Comparison of ENCODE assay signal across 8 cellular contexts in the genomic region with DNA sequence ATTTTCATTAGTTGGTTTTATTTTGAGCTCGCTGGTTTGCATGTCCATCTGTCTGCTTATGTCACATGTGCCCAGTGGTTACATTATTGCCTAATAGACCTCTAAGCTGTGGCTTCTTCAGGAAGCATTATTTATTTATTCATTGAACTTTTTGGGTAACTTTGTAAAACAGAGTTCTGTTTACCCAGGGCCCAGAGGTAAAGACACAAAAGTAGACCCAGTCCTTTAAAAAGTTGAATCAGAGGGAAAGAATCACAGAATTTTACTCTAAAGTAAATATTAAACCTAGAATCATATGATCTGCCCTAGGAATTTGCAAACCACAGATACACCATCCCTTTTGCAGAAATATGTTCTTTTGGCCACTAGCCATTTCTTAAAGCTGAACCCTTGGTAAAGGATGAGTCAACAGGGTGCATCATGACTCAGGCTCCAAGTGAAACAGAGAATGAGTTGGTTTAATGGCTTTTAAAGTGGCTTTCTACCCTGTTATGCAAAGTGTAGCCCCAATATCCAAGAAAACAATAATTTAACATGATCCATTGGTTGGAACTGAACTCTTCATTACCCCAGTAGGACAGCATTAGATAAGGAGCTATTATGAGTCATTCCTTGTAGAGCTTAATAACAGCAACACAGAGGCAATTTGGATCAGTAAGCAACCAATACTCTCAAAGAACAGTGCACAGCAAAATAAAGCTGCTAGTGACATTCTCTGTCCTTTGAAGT.
DNase-seq lines count a peak whose midpoint lies in the region; ATAC-seq and TF ChIP-seq lines count a peak whose summit lies in the region.

No MANE protein-coding gene starts in this region.

- H3K9me3 Mint-ChIP-seq in activated T-helper 2 cell treated with anti-CD3 and anti-CD28 coated beads, Interferon-gamma antibody, Interleukin-2, Interleukin-4, amounts not matched to agents 10 μg/mL and 5 μg/mL and 100 μg/mL, durations not matched to agents 14 hours and 24 hours and 36 hours, result no peaks in the 10 kb centered on the region
- H3K9me3 Mint-ChIP-seq in nephron progenitor cell, result no peaks in the 10 kb centered on the region

- ATAC-seq in HG02938 (IDR thresholded peaks at IDR 0.05; ENCODE audit: unreplicated experiment) (peak; percentile 75), RWPE2 (ENCODE audit: low read depth) (peak; percentile 96), left lung (peak; percentile 82), HG02840 (IDR thresholded peaks at IDR 0.05; ENCODE audit: low FRiP score, unreplicated experiment) (no peak)

- no peaks in the 10 kb centered on the region for H3K27me3 Mint-ChIP-seq in activated T-helper 2 cell treated with anti-CD3 and anti-CD28 coated beads, Interferon-gamma antibody, Interleukin-2, Interleukin-4, amounts not matched to agents 10 μg/mL and 5 μg/mL and 100 μg/mL, durations not matched to agents 14 hours and 24 hours and 36 hours (ENCODE audit: low read depth)
- H3K27me3 Mint-ChIP-seq in nephron progenitor cell (ENCODE audit: low read depth, poor library complexity), result peaks cover 4% of the 10 kb centered on the region

- peak; percentile 38 for DNase-seq in DMS53 treated with DMSO at 0.1 percent for 48 hours (lab: John Stamatoyannopoulos, UW; ENCODE audit: unreplicated experiment)
- peak; percentile 52 for DNase-seq in RWPE2 (ENCODE audit: low spot score)
- DNase-seq in left lung, result no peak
- no peak for DNase-seq in activated T-helper 2 cell treated with anti-CD3 and anti-CD28 coated beads, Interferon-gamma antibody, Interleukin-2, Interleukin-4, amounts not matched to agents 10 μg/mL and 5 μg/mL and 100 μg/mL, durations not matched to agents 14 hours and 24 hours and 36 hours (ENCODE audit: low spot score)
- no peak for DNase-seq in nephron progenitor cell
- no peak for DNase-seq in activated T-cell treated with anti-CD3 and anti-CD28 coated beads, Interleukin-2, amount 50 U/mL, for 1 hour

- H3K36me3 ChIP-seq in RWPE2 (ENCODE audit: low read depth), result no peaks in the 10 kb centered on the region
- H3K36me3 ChIP-seq in left lung, result no peaks in the 10 kb centered on the region

- TF ChIP-seq CTCF in RWPE2 (IDR thresholded peaks at IDR 0.05; ENCODE audit: poor library complexity, severe bottlenecking) (no peak), left lung (IDR thresholded peaks at IDR 0.05) (no peak), nephron progenitor cell (IDR thresholded peaks at IDR 0.05) (no peak)

- H3K9me3 ChIP-seq in RWPE2 (ENCODE audit: severe bottlenecking) (no peaks in the 10 kb centered on the region), left lung (no peaks in the 10 kb centered on the region)

- H3K4me1 ChIP-seq in RWPE2 (ENCODE audit: insufficient read depth, poor library complexity, severe bottlenecking), result peaks cover 15% of the 10 kb centered on the region
- H3K4me1 ChIP-seq in left lung, result peaks cover 0 to 26% of the 10 kb centered on the region in 2 donors

- H3K4me3 ChIP-seq in RWPE2 (ENCODE audit: severe bottlenecking) (no peak overlapping the region), left lung (no peak overlapping the region)

- intact Hi-C loops in left lung (cut with DNase I), result no loop called here
- intact Hi-C loops in activated T-helper 2 cell treated with anti-CD3 and anti-CD28 coated beads, Interferon-gamma antibody, Interleukin-2, Interleukin-4, amounts not matched to agents 10 μg/mL and 5 μg/mL and 100 μg/mL, durations not matched to agents 14 hours and 24 hours and 36 hours (cut with micrococcal nuclease), result no loop called here

- no peaks in the 10 kb centered on the region for H3K36me3 Mint-ChIP-seq in activated T-helper 2 cell treated with anti-CD3 and anti-CD28 coated beads, Interferon-gamma antibody, Interleukin-2, Interleukin-4, amounts not matched to agents 10 μg/mL and 5 μg/mL and 100 μg/mL, durations not matched to agents 14 hours and 24 hours and 36 hours (ENCODE audit: low read depth)
- no peaks in the 10 kb centered on the region for H3K36me3 Mint-ChIP-seq in nephron progenitor cell (ENCODE audit: low read depth)

- H3K4me3 Mint-ChIP-seq in activated T-helper 2 cell treated with anti-CD3 and anti-CD28 coated beads, Interferon-gamma antibody, Interleukin-2, Interleukin-4, amounts not matched to agents 10 μg/mL and 5 μg/mL and 100 μg/mL, durations not matched to agents 14 hours and 24 hours and 36 hours (ENCODE audit: low read depth), result no peak overlapping the region
- no peak overlapping the region for H3K4me3 Mint-ChIP-seq in nephron progenitor cell

- no peak overlapping the region for H3K27ac Mint-ChIP-seq in activated T-helper 2 cell treated with anti-CD3 and anti-CD28 coated beads, Interferon-gamma antibody, Interleukin-2, Interleukin-4, amounts not matched to agents 10 μg/mL and 5 μg/mL and 100 μg/mL, durations not matched to agents 14 hours and 24 hours and 36 hours
- no peak overlapping the region for H3K27ac Mint-ChIP-seq in nephron progenitor cell

- no peaks in the 10 kb centered on the region for H3K27me3 ChIP-seq in RWPE2 (ENCODE audit: insufficient read depth, poor library complexity, severe bottlenecking)
- H3K27me3 ChIP-seq in left lung, result no peaks in the 10 kb centered on the region

- H3K4me1 Mint-ChIP-seq in activated T-helper 2 cell treated with anti-CD3 and anti-CD28 coated beads, Interferon-gamma antibody, Interleukin-2, Interleukin-4, amounts not matched to agents 10 μg/mL and 5 μg/mL and 100 μg/mL, durations not matched to agents 14 hours and 24 hours and 36 hours (ENCODE audit: low read depth), result no peaks in the 10 kb centered on the region
- H3K4me1 Mint-ChIP-seq in nephron progenitor cell, result no peaks in the 10 kb centered on the region

- H3K27ac ChIP-seq in RWPE2 (ENCODE audit: poor library complexity, severe bottlenecking) (peak overlapping the region; percentile 38), left lung (peak overlapping the region in 1 of 2 donors; percentile 77)

Comparison
In these comparisons a context has a peak if more than half of its experiments do, and no peak if none do; other contexts are left out.
1. DNase-seq: peak in DMS53 treated with DMSO at 0.1 percent for 48 hours (single experiment) and RWPE2 (single experiment); none in left lung (0 of 2), activated T-helper 2 cell treated with anti-CD3 and anti-CD28 coated beads, Interferon-gamma antibody, Interleukin-2, Interleukin-4, amounts not matched to agents 10 μg/mL and 5 μg/mL and 100 μg/mL, durations not matched to agents 14 hours and 24 hours and 36 hours (single experiment), nephron progenitor cell (single experiment) and activated T-cell treated with anti-CD3 and anti-CD28 coated beads, Interleukin-2, amount 50 U/mL, for 1 hour (single experiment).